Comparison of ENCODE assay signal across 24 cellular contexts in the genomic region with DNA sequence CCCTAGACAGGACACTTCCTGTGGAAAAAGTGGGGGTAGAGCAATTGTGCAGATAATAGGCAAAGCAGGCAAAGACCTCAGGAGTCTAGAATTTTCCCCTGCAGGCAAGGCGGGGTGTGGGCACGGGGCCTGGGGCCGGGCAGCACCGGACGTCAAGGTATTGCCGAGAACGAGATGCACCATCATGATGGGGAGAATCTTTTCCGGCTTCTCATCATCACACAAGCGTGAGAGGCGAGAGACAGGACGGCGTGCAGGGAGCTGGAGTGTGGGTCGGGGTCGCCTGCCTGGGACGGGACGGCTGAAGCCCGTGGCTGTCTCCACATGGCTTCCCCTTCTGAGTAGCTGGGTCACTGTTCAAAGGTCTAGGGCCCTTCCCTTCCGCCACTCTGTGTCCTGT. TPM values are rescaled to one million over a fixed set of nuclear protein-coding genes. Genes with fewer than 3 reads are reported as not detected.
"Had no signal": no experiment of that assay in that cellular context is flagged by ENCODE, and none has a peak within 500 bp of the region (broad histone marks: within the 10 kb centered on the region; RNA-seq: fewer than 3 reads in every experiment).

No MANE protein-coding gene starts in this region.

- ATAC-seq: effector memory CD8-positive, alpha-beta T cell; esophagus mucosa; foreskin keratinocyte; gastrocnemius medialis; gastroesophageal sphincter; heart left ventricle; heart right ventricle had no signal

- H3K4me1 ChIP-seq: colonic mucosa, foreskin keratinocyte had no signal

- H3K36me3 ChIP-seq: colonic mucosa, esophagus muscularis mucosa, esophagus squamous epithelium, gastrocnemius medialis, gastroesophageal sphincter, heart left ventricle, heart right ventricle had no signal

- H3K27me3 ChIP-seq: colonic mucosa, dorsolateral prefrontal cortex, foreskin keratinocyte, gastrocnemius medialis had no signal

- H3K4me3 ChIP-seq: colonic mucosa, coronary artery, dorsolateral prefrontal cortex, esophagus muscularis mucosa, esophagus squamous epithelium, gastrocnemius medialis, gastroesophageal sphincter, heart left ventricle, heart right ventricle had no signal

- H3K27ac ChIP-seq: colonic mucosa, coronary artery, dorsolateral prefrontal cortex, epithelial cell of prostate, esophagus muscularis mucosa, foreskin keratinocyte, gastrocnemius medialis, gastroesophageal sphincter, heart left ventricle, heart right ventricle had no signal

- DNase-seq: colonic mucosa; cortex of kidney; dermis blood vessel endothelial cell; dorsolateral prefrontal cortex; effector CD4-positive, alpha-beta T cell; effector CD8-positive, alpha-beta T cell; effector memory CD4-positive, alpha-beta T cell; effector memory CD8-positive, alpha-beta T cell; erythroblast; esophagus squamous epithelium; foreskin fibroblast; foreskin keratinocyte; foreskin melanocyte; gastrocnemius medialis; glutamatergic neuron; head of caudate nucleus; heart left ventricle; heart right ventricle had no signal

- H3K9me3 ChIP-seq: colonic mucosa, gastrocnemius medialis had no signal

RNA-seq across cellular contexts. Expression of a gene that starts 44.5 kb away (rescaled TPM):
- total RNA-seq: epithelial cell of proximal tubule had no signal
